ENCODE assay signal across 8 cellular contexts in the genomic region with DNA sequence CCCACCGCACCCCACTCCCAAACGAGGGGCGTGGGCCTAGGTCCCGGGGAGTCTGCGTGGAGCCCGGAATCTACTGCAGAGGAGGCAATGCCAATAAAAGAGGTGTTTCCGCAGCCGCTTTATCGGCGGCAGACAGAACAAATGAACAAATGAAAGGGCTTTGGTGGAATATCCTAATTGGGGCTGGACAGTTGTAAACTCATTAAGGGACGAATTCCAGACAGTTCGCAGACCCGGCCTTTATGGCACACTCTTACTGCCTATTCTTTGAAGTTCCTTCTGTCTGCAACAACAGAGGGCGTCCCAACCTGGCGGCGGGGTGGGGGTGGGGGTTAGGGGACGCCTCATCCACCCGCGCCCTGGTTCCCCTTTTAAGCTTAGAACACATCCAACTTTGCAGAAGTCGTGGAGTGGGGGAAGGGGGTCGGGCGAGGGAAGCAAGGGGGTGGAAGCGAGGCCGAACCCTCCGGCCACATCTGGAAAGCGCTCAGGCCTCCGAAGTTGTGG. TPM values are rescaled to one million over a fixed set of nuclear protein-coding genes. Genes with fewer than 3 reads are reported as not detected.
A peak's percentile ranks its signal among the peaks of the same experiment; 100 is the strongest.
DNase-seq lines count a peak whose midpoint lies in the region; ATAC-seq, FAIRE-seq and TF ChIP-seq lines count a peak whose summit lies in the region.

No MANE protein-coding gene starts in this region.

- H3K9me3 ChIP-seq in HCT116 (ENCODE audit: control insufficient read depth in 1 of 2, insufficient read depth in 1 of 2, low read depth in 1 of 2, low read length in 2 of 2) (no peaks in the 10 kb centered on the region), kidney (ENCODE audit: control insufficient read depth in 1 of 2, low read length in 2 of 2) (no peaks in the 10 kb centered on the region), thoracic aorta (no peaks in the 10 kb centered on the region)

- TF ChIP-seq CTCF in 22Rv1 (IDR thresholded peaks at IDR 0.05) (peak; percentile 62), HCT116 (IDR thresholded peaks at IDR 0.05 in 2 of 3, conservative IDR thresholded peaks at IDR 0.05 in 1 of 3; ENCODE audit: borderline replicate concordance in 1 of 3, insufficient read depth in 1 of 3, low read depth in 2 of 3, low read length in 2 of 3) (no peak; a peak in 1 of 6 replicates), kidney (IDR thresholded peaks at IDR 0.05; ENCODE audit: borderline replicate concordance, extremely low read depth, insufficient read depth) (no peak), thoracic aorta (IDR thresholded peaks at IDR 0.05) (no peak), GM13977 (IDR thresholded peaks at IDR 0.05; ENCODE audit: extremely low read depth, insufficient read depth, missing control alignments) (no peak)
- TF ChIP-seq CTCF in activated CD8-positive, alpha-beta T cell treated with anti-CD3 and anti-CD28 coated beads for 36 hours (IDR thresholded peaks at IDR 0.05): peak; percentile 17

- no peak overlapping the region for H2AFZ ChIP-seq in HCT116 (ENCODE audit: low read depth, low read length, poor library complexity, severe bottlenecking)

- H3K36me3 ChIP-seq in HCT116 (ENCODE audit: control insufficient read depth in 1 of 2, insufficient read depth in 2 of 2, low read length in 2 of 2): peaks cover 0 to 4% of the 10 kb centered on the region in 2 experiments; a peak in 1 of 4 replicates
- peaks cover 0 to 5% of the 10 kb centered on the region in 2 donors for H3K36me3 ChIP-seq in kidney (ENCODE audit: control insufficient read depth in 1 of 2, insufficient read depth in 2 of 2, low read length in 2 of 2)
- no peaks in the 10 kb centered on the region for H3K36me3 ChIP-seq in thoracic aorta

- RAD21 ChIA-PET in HCT116 (lab: Charles Lee; ENCODE audit: low non-redundant PET in 1 of 2, low total read pairs in 2 of 2, uncharacterized antibody in 2 of 2, unreplicated experiment in 2 of 2): interaction anchor here (0.6 to 2.1 kb wide), 11 partner anchors 9 to 792 kb away, joined by 3 to 12 read pairs (median 4); partner anchors contain the start of gene HOXA6 (in 1 of the 2)

- H3K27ac ChIP-seq in 22Rv1 (no peak overlapping the region), HCT116 (ENCODE audit: low read depth, low read length) (peak overlapping the region; percentile 91), kidney (ENCODE audit: low read depth in 2 of 2, low read length in 2 of 2) (peak overlapping the region; percentile 96 to 98), thoracic aorta (no peak overlapping the region)

- H3K9me2 ChIP-seq in HCT116 (ENCODE audit: insufficient read depth): no peaks in the 10 kb centered on the region

- intact Hi-C loops in HCT116 (cut with micrococcal nuclease) (loop anchor here (1.0 to 10.0 kb wide), 9 partner anchors 475 to 1594 kb away; partner anchors contain the start of genes CBX3 and HNRNPA2B1), kidney (cut with DNase I) (no loop called here)
- intact Hi-C loops in activated CD8-positive, alpha-beta T cell treated with anti-CD3 and anti-CD28 coated beads for 36 hours (cut with micrococcal nuclease): loop anchor here (2.0 kb wide), 2 partner anchors 306 to 478 kb away; no protein-coding TSS in a partner anchor

- peak overlapping the region; percentile 59 for H3K4me3 Mint-ChIP-seq in activated CD8-positive, alpha-beta T cell treated with anti-CD3 and anti-CD28 coated beads for 36 hours

- peak overlapping the region; percentile 77 to 84 for H3K4me3 ChIP-seq in HCT116 (replicated peaks in 1 of 2; ENCODE audit: low read depth in 1 of 2, low read length in 2 of 2)
- peak overlapping the region; percentile 77 to 86 for H3K4me3 ChIP-seq in kidney (ENCODE audit: low read length in 2 of 2)
- peak overlapping the region; percentile 78 for H3K4me3 ChIP-seq in thoracic aorta

- H3K9ac ChIP-seq in HCT116 (ENCODE audit: low read length) (peak overlapping the region; percentile 89), kidney (ENCODE audit: low read length in 2 of 2) (peak overlapping the region in 1 of 2 donors; percentile 77)

- H3K27ac Mint-ChIP-seq in activated CD8-positive, alpha-beta T cell treated with anti-CD3 and anti-CD28 coated beads for 36 hours: no peak overlapping the region

- BruUV-seq in HCT116 (replicated peaks; lab: Mats Ljungman, UMichigan): no TSS peak

- peaks cover 47% of the 10 kb centered on the region for H3K79me2 ChIP-seq in HCT116 (ENCODE audit: insufficient read depth, low read length)

- peak; percentile 30 for ATAC-seq in HCT116
- no peak for ATAC-seq in activated CD8-positive, alpha-beta T cell treated with anti-CD3 and anti-CD28 coated beads for 36 hours
- no peak for ATAC-seq in thoracic aorta (ENCODE audit: insufficient number of reproducible peaks, low FRiP score, low read depth)
- no peak for ATAC-seq in GM21529 (IDR thresholded peaks at IDR 0.05; ENCODE audit: unreplicated experiment)

- POLR2A ChIA-PET in HCT116 (lab: Charles Lee): interaction anchor here (0.7 to 1.4 kb wide), 5 partner anchors 9 to 995 kb away, joined by 3 to 5 read pairs (median 4); partner anchors contain the start of gene HOXA3
- POLR2A ChIA-PET in activated CD8-positive, alpha-beta T cell treated with anti-CD3 and anti-CD28 coated beads for 36 hours (lab: Charles Lee): interaction anchor here (0.7 kb wide), 1 partner anchor 64 kb away, joined by 3 read pairs; no protein-coding TSS in a partner anchor

- H3K4me1 ChIP-seq in HCT116 (ENCODE audit: control insufficient read depth in 1 of 2, insufficient read depth in 2 of 2, low read length in 2 of 2) (peaks cover 14 to 58% of the 10 kb centered on the region in 2 experiments), kidney (ENCODE audit: control insufficient read depth in 1 of 2, insufficient read depth in 1 of 2, low read depth in 1 of 2, low read length in 2 of 2) (peaks cover 5 to 6% of the 10 kb centered on the region in 2 donors), thoracic aorta (ENCODE audit: control insufficient read depth in 1 of 2, low read depth in 2 of 2) (peaks cover 10 to 24% of the 10 kb centered on the region in 2 donors)

- TF ChIP-seq RAD21 in HCT116 (IDR thresholded peaks at IDR 0.05; ENCODE audit: low read depth): no peak

- DNase-seq in HCT116 (ENCODE audit: low read depth, low spot score) (no peak), kidney (peak; percentile 75), thoracic aorta (ENCODE audit: low spot score) (no peak), DMS53 (lab: John Stamatoyannopoulos, UW) (no peak), GM13977 (ENCODE audit: low spot score) (no peak)
- DNase-seq in activated CD8-positive, alpha-beta T cell treated with anti-CD3 and anti-CD28 coated beads for 36 hours: no peak

- no peaks in the 10 kb centered on the region for H3K36me3 Mint-ChIP-seq in activated CD8-positive, alpha-beta T cell treated with anti-CD3 and anti-CD28 coated beads for 36 hours (ENCODE audit: low read depth)

- peak overlapping the region; percentile 97 for H3K4me2 ChIP-seq in HCT116 (ENCODE audit: low read length)

- in situ Hi-C loops in GM13977 (cut with MboI; ENCODE audit: low pct_unique_long_range_greater_than_20kb, low sequenced_read_pairs, unreplicated experiment): loop anchor here (10.0 to 25.0 kb wide), 2 partner anchors 799 to 1306 kb away; no protein-coding TSS in a partner anchor

- no peak for TF ChIP-seq POLR2A in HCT116 (IDR thresholded peaks at IDR 0.05; ENCODE audit: borderline replicate concordance, extremely low read depth, insufficient read depth, insufficient read length)

- FAIRE-seq in kidney (lab: Jason Lieb, UNC): no peak

- no peaks in the 10 kb centered on the region for H3K9me3 Mint-ChIP-seq in activated CD8-positive, alpha-beta T cell treated with anti-CD3 and anti-CD28 coated beads for 36 hours

- H4K20me1 ChIP-seq in HCT116 (ENCODE audit: insufficient read depth): no peaks in the 10 kb centered on the region

- CTCF ChIA-PET in HCT116 (lab: Charles Lee): interaction anchor here (0.6 to 3.4 kb wide), 26 partner anchors 9 to 1300 kb away, joined by 3 to 62 read pairs (median 4); partner anchors contain the start of gene HOXA3
- CTCF ChIA-PET in activated CD8-positive, alpha-beta T cell treated with anti-CD3 and anti-CD28 coated beads for 36 hours (lab: Charles Lee): interaction anchor here (0.6 to 4.5 kb wide), 40 partner anchors 10 to 1299 kb away, joined by 3 to 63 read pairs (median 4); partner anchors contain the start of genes HOXA10 and HOXA3

- peaks cover 78% of the 10 kb centered on the region for H3K27me3 Mint-ChIP-seq in activated CD8-positive, alpha-beta T cell treated with anti-CD3 and anti-CD28 coated beads for 36 hours

- no peaks in the 10 kb centered on the region for H3K27me3 ChIP-seq in HCT116 (ENCODE audit: insufficient read depth, low read length)
- peaks cover 9% of the 10 kb centered on the region for H3K27me3 ChIP-seq in thoracic aorta (replicated peaks; ENCODE audit: insufficient read depth)

- H3K4me1 Mint-ChIP-seq in activated CD8-positive, alpha-beta T cell treated with anti-CD3 and anti-CD28 coated beads for 36 hours (ENCODE audit: low read depth): peaks cover 28% of the 10 kb centered on the region

TF ChIP-seq in HCT116, 20 proteins besides CTCF, POLR2A, EP300 and RAD21 (continues in another document):
- no peak for TF ChIP-seq EZH2 (IDR thresholded peaks at IDR 0.05)

RNA-seq across cellular contexts. Expression of gene HOXA9, which starts 4.1 kb away (rescaled TPM):
- total RNA-seq in HCT116 (2021; ENCODE audit: unreplicated experiment) (91.0 TPM), kidney (36.8 TPM), thoracic aorta (not detected)
- 48.2 and 62.8 TPM in 2 replicates for polyA plus RNA-seq in HCT116 (2012)
- total RNA-seq in activated CD8-positive, alpha-beta T cell treated with anti-CD3 and anti-CD28 coated beads for 36 hours: not detected
- polyA plus RNA-seq in kidney (ENCODE audit: insufficient read depth, low read depth, low replicate concordance): 36.7 TPM

RNA-seq across cellular contexts. Expression of gene HOXA7, which starts 4.8 kb away (rescaled TPM):
- 15.0 TPM for total RNA-seq in HCT116 (2021; ENCODE audit: unreplicated experiment)
- 8.0 and 10.6 TPM in 2 replicates for polyA plus RNA-seq in HCT116 (2012)
- not detected for total RNA-seq in activated CD8-positive, alpha-beta T cell treated with anti-CD3 and anti-CD28 coated beads for 36 hours
- 31.3 TPM for total RNA-seq in kidney
- 23.8 TPM for polyA plus RNA-seq in kidney (ENCODE audit: insufficient read depth, low read depth, low replicate concordance)
- total RNA-seq in thoracic aorta: under 1 TPM; 0.28 to 0.54 TPM

RNA-seq across cellular contexts. Expression of gene HOXA3, which starts 8.9 kb away (rescaled TPM):
- total RNA-seq in HCT116 (2021; ENCODE audit: unreplicated experiment) (9.2 TPM), kidney (21.2 TPM), thoracic aorta (10 to 100 TPM in 1 of 2 donors, 1 to 10 TPM in 1; 6.5 to 29.3 TPM)
- 5.6 and 5.7 TPM in 2 replicates for polyA plus RNA-seq in HCT116 (2012)
- not detected for total RNA-seq in activated CD8-positive, alpha-beta T cell treated with anti-CD3 and anti-CD28 coated beads for 36 hours
- 6.3 TPM for polyA plus RNA-seq in kidney (ENCODE audit: insufficient read depth, low read depth, low replicate concordance)

RNA-seq across cellular contexts. Expression of gene HOXA10, which starts 12.9 kb away (rescaled TPM):
- total RNA-seq in HCT116 (2021; ENCODE audit: unreplicated experiment): 19.6 TPM
- 7.9 and 13.3 TPM in 2 replicates for polyA plus RNA-seq in HCT116 (2012)
- total RNA-seq in activated CD8-positive, alpha-beta T cell treated with anti-CD3 and anti-CD28 coated beads for 36 hours: not detected
- 16.3 TPM for total RNA-seq in kidney
- polyA plus RNA-seq in kidney (ENCODE audit: insufficient read depth, low read depth, low replicate concordance): 17.9 TPM
- under 1 TPM in 1 of 2 donors, not detected in 1; 0.81 TPM for total RNA-seq in thoracic aorta

RNA-seq across cellular contexts. Expression of gene HOXA6, which starts 13.7 kb away (rescaled TPM):
- total RNA-seq in HCT116 (2021; ENCODE audit: unreplicated experiment) (12.7 TPM), kidney (22.0 TPM), thoracic aorta (not detected)
- 3.9 and 4.9 TPM in 2 replicates for polyA plus RNA-seq in HCT116 (2012)
- not detected for total RNA-seq in activated CD8-positive, alpha-beta T cell treated with anti-CD3 and anti-CD28 coated beads for 36 hours
- polyA plus RNA-seq in kidney (ENCODE audit: insufficient read depth, low read depth, low replicate concordance): 1.1 TPM

Comparison
In these comparisons a context has a peak if more than half of its experiments do, and no peak if none do; other contexts are left out.
1. H3K27ac ChIP-seq: peak in HCT116 (single experiment) and kidney (2 of 2); none in 22Rv1 (single experiment) and thoracic aorta (0 of 2).
2. CTCF ChIP-seq: peak in 22Rv1 (single experiment) and activated CD8-positive, alpha-beta T cell treated with anti-CD3 and anti-CD28 coated beads for 36 hours (single experiment); none in HCT116 (0 of 3), kidney (single experiment), thoracic aorta (single experiment) and GM13977 (single experiment).
3. RNA of gene HOXA9, which starts 4.1 kb away (total RNA-seq): 91.0 TPM in HCT116 (single experiment) and 36.8 TPM in kidney (single experiment); not detected in activated CD8-positive, alpha-beta T cell treated with anti-CD3 and anti-CD28 coated beads for 36 hours and not detected in thoracic aorta; every median in the first group is over 10 times any median in the second.
4. RNA of gene HOXA7, which starts 4.8 kb away (total RNA-seq): 31.3 TPM in kidney (single experiment) and 15.0 TPM in HCT116 (single experiment); 0.28 to 0.54 TPM in thoracic aorta and not detected in activated CD8-positive, alpha-beta T cell treated with anti-CD3 and anti-CD28 coated beads for 36 hours; every median in the first group is over 10 times any median in the second.
5. RNA of gene HOXA3, which starts 8.9 kb away (total RNA-seq): 6.5 to 29.3 TPM in thoracic aorta, 21.2 TPM in kidney (single experiment) and 9.2 TPM in HCT116 (single experiment); not detected in activated CD8-positive, alpha-beta T cell treated with anti-CD3 and anti-CD28 coated beads for 36 hours; every median in the first group is over 4 times any median in the second.
6. Peak in every context shown above with its lines, with median percentiles within 50 percentile points of each other: H3K4me3 ChIP-seq.